In genomic region chr15:73631915-73632669, GRCh38 we compare ENCODE assay signal across 8 cellular contexts. TPM values are rescaled to one million over a fixed set of nuclear protein-coding genes. Genes with fewer than 3 reads are reported as not detected.
DNase-seq lines count a peak whose midpoint lies in the region; ATAC-seq and TF ChIP-seq lines count a peak whose summit lies in the region.

No MANE protein-coding gene starts in this region.

- H3K4me2 ChIP-seq in PC-3 (ENCODE audit: low read length): peak overlapping the region; percentile 98

- no peaks in the 10 kb centered on the region for H3K9me2 ChIP-seq in PC-3 (replicated peaks; ENCODE audit: low read length)

- H3K27ac Mint-ChIP-seq in activated naive CD4-positive, alpha-beta T cell treated with anti-CD3 and anti-CD28 coated beads for 36 hours: no peak overlapping the region
- H3K27ac Mint-ChIP-seq in chondrocyte (ENCODE audit: unreplicated experiment): peak overlapping the region; percentile 93

- H3K4me1 ChIP-seq in PC-3 (ENCODE audit: insufficient read depth, low read length) (peaks cover 69% of the 10 kb centered on the region), stomach smooth muscle (ENCODE audit: control insufficient read depth, insufficient read depth, low read length) (peaks cover 17% of the 10 kb centered on the region)

- H3F3A ChIP-seq in PC-3 (ENCODE audit: low read length, unreplicated experiment): peaks cover 6% of the 10 kb centered on the region

- peak; percentile 25 for DNase-seq in activated naive CD4-positive, alpha-beta T cell treated with anti-CD3 and anti-CD28 coated beads for 36 hours
- DNase-seq in activated naive CD4-positive, alpha-beta T cell treated with Interleukin-2 at 50 U/mL for 16 hours: no peak
- DNase-seq in PC-3 (peak; percentile 49), chondrocyte (ENCODE audit: low spot score) (no peak), left colon (peak; percentile 25 to 69), NCI-H2107 treated with DMSO at 0.1 percent for 48 hours (lab: John Stamatoyannopoulos, UW; ENCODE audit: unreplicated experiment) (no peak)

- H3K27ac ChIP-seq in PC-3 (ENCODE audit: low read length) (peak overlapping the region; percentile 18), stomach smooth muscle (ENCODE audit: low read length) (peak overlapping the region; percentile 91)

- no peaks in the 10 kb centered on the region for H3K27me3 ChIP-seq in PC-3 (ENCODE audit: low read length)
- H3K27me3 ChIP-seq in stomach smooth muscle (ENCODE audit: control insufficient read depth in 1 of 2, insufficient read depth in 2 of 2, low read length in 2 of 2): no peaks in the 10 kb centered on the region

- H3K9me3 Mint-ChIP-seq in activated naive CD4-positive, alpha-beta T cell treated with anti-CD3 and anti-CD28 coated beads for 36 hours: no peaks in the 10 kb centered on the region
- no peaks in the 10 kb centered on the region for H3K9me3 Mint-ChIP-seq in chondrocyte (ENCODE audit: low read depth)

- H4K20me1 ChIP-seq in PC-3 (ENCODE audit: low read length): peaks cover 51% of the 10 kb centered on the region

- peak; percentile 8; the same call in 1 of the 2 replicates for ATAC-seq in PC-3
- peak; percentile 9 for ATAC-seq in left colon
- no peak for ATAC-seq in HG02623 (IDR thresholded peaks at IDR 0.05; ENCODE audit: unreplicated experiment)

- peak overlapping the region; percentile 78 for H3K4me3 Mint-ChIP-seq in activated naive CD4-positive, alpha-beta T cell treated with anti-CD3 and anti-CD28 coated beads for 36 hours
- peak overlapping the region; percentile 85 for H3K4me3 Mint-ChIP-seq in chondrocyte (ENCODE audit: unreplicated experiment)

- H3K9me3 ChIP-seq in PC-3 (ENCODE audit: low read length) (no peaks in the 10 kb centered on the region), stomach smooth muscle (ENCODE audit: control insufficient read depth in 2 of 2, low read length in 2 of 2) (no peaks in the 10 kb centered on the region)

- no peak overlapping the region for H2AFZ ChIP-seq in PC-3 (ENCODE audit: low read length)

- peaks cover 6% of the 10 kb centered on the region for H3K27me3 Mint-ChIP-seq in activated naive CD4-positive, alpha-beta T cell treated with anti-CD3 and anti-CD28 coated beads for 36 hours (ENCODE audit: low read depth)
- no peaks in the 10 kb centered on the region for H3K27me3 Mint-ChIP-seq in chondrocyte (ENCODE audit: low read depth)

- H3K36me3 Mint-ChIP-seq in activated naive CD4-positive, alpha-beta T cell treated with anti-CD3 and anti-CD28 coated beads for 36 hours (ENCODE audit: low read depth): no peaks in the 10 kb centered on the region
- no peaks in the 10 kb centered on the region for H3K36me3 Mint-ChIP-seq in chondrocyte (ENCODE audit: low read depth)

- CTCF ChIA-PET in activated naive CD4-positive, alpha-beta T cell treated with anti-CD3 and anti-CD28 coated beads for 36 hours (lab: Charles Lee): interaction anchor here (3.1 to 14.8 kb wide), 2 partner anchors 25 to 69 kb away, joined by 14 to 414 read pairs; no protein-coding TSS in a partner anchor
- CTCF ChIA-PET in PC-3 (lab: Charles Lee): interaction anchor here (0.6 kb wide), 1 partner anchor 9 kb away, joined by 3 read pairs; no protein-coding TSS in a partner anchor

- H3K4me3 ChIP-seq in PC-3 (ENCODE audit: low read length): peak overlapping the region; percentile 90
- peak overlapping the region; percentile 75 to 83 for H3K4me3 ChIP-seq in stomach smooth muscle (ENCODE audit: low read length in 2 of 2)

- POLR2A ChIA-PET in PC-3 (lab: Charles Lee; ENCODE audit: unreplicated experiment): no interaction called here

- peaks cover 55% of the 10 kb centered on the region for H3K4me1 Mint-ChIP-seq in activated naive CD4-positive, alpha-beta T cell treated with anti-CD3 and anti-CD28 coated beads for 36 hours (ENCODE audit: low read depth)
- peaks cover 80% of the 10 kb centered on the region for H3K4me1 Mint-ChIP-seq in chondrocyte (ENCODE audit: low read depth)

- H3K36me3 ChIP-seq in PC-3 (ENCODE audit: low read depth, low read length): no peaks in the 10 kb centered on the region
- H3K36me3 ChIP-seq in stomach smooth muscle (ENCODE audit: control insufficient read depth in 2 of 2, insufficient read depth in 2 of 2, low read length in 2 of 2): no peaks in the 10 kb centered on the region

- peaks cover 58% of the 10 kb centered on the region for H3K79me2 ChIP-seq in PC-3 (ENCODE audit: low read length)

- intact Hi-C loops in activated naive CD4-positive, alpha-beta T cell treated with anti-CD3 and anti-CD28 coated beads for 36 hours (cut with micrococcal nuclease): loop anchor here (5.0 to 10.0 kb wide), 3 partner anchors 580 to 1517 kb away; partner anchors contain the start of genes ARIH1, MYO9A, NEO1 and SENP8
- intact Hi-C loops in PC-3 (cut with micrococcal nuclease): loop anchor here (10.0 kb wide), 1 partner anchor 347 kb away; no protein-coding TSS in a partner anchor
- intact Hi-C loops in left colon (cut with DNase I, micrococcal nuclease): no loop called here

- no TSS peak for BruUV-seq in PC-3 (replicated peaks; lab: Mats Ljungman, UMichigan)

- TF ChIP-seq CTCF in PC-3 (conservative IDR thresholded peaks at IDR 0.05; ENCODE audit: low read depth, low read length): no peak
- TF ChIP-seq CTCF in chondrocyte (IDR thresholded peaks at IDR 0.05): no peak

- H3K9ac ChIP-seq in PC-3 (ENCODE audit: low read length) (peak overlapping the region; percentile 88), stomach smooth muscle (ENCODE audit: low read length in 2 of 2) (peak overlapping the region; percentile 89 to 93)

RNA-seq across cellular contexts. Expression of gene NPTN, which starts 1.1 kb away (rescaled TPM):
- 10 to 100 TPM; 20.8 to 22.8 TPM for total RNA-seq in activated naive CD4-positive, alpha-beta T cell treated with anti-CD3 and anti-CD28 coated beads for 36 hours
- total RNA-seq in PC-3 (2014; rRNA removed): 115 and 164 TPM in 2 replicates
- total RNA-seq in chondrocyte: 232 to 256 TPM (median 252 TPM) in 3 replicates
- total RNA-seq in left colon: 100 to 1,000 TPM; 150 to 155 TPM

RNA-seq across cellular contexts. Expression of gene CD276, which starts 52.1 kb away (rescaled TPM):
- total RNA-seq in activated naive CD4-positive, alpha-beta T cell treated with anti-CD3 and anti-CD28 coated beads for 36 hours: 1 to 10 TPM; 1.2 to 1.3 TPM
- total RNA-seq in PC-3 (2014; rRNA removed): 85.3 and 85.6 TPM in 2 replicates
- total RNA-seq in chondrocyte: 157 to 196 TPM (median 192 TPM) in 3 replicates
- total RNA-seq in left colon: 10 to 100 TPM; 38.6 to 41.6 TPM

Comparison
In these comparisons a context has a peak if more than half of its experiments do, and no peak if none do; other contexts are left out.
1. DNase-seq: peak in activated naive CD4-positive, alpha-beta T cell treated with anti-CD3 and anti-CD28 coated beads for 36 hours (single experiment), PC-3 (single experiment) and left colon (2 of 2); none in activated naive CD4-positive, alpha-beta T cell treated with Interleukin-2 at 50 U/mL for 16 hours (single experiment), chondrocyte (single experiment) and NCI-H2107 treated with DMSO at 0.1 percent for 48 hours (single experiment).
2. RNA of gene CD276, which starts 52.1 kb away (total RNA-seq): 157 to 196 TPM in chondrocyte, 85.3 to 85.6 TPM in PC-3 and 38.6 to 41.6 TPM in left colon; 1.2 to 1.3 TPM in activated naive CD4-positive, alpha-beta T cell treated with anti-CD3 and anti-CD28 coated beads for 36 hours; every median in the first group is over 10 times any median in the second.
3. intact Hi-C loops: an anchor here in activated naive CD4-positive, alpha-beta T cell treated with anti-CD3 and anti-CD28 coated beads for 36 hours (5.0 to 10.0 kb wide) and PC-3 (10.0 kb wide); none called in left colon.